20 cellular contexts compared by ENCODE assay signal in the genomic region with DNA sequence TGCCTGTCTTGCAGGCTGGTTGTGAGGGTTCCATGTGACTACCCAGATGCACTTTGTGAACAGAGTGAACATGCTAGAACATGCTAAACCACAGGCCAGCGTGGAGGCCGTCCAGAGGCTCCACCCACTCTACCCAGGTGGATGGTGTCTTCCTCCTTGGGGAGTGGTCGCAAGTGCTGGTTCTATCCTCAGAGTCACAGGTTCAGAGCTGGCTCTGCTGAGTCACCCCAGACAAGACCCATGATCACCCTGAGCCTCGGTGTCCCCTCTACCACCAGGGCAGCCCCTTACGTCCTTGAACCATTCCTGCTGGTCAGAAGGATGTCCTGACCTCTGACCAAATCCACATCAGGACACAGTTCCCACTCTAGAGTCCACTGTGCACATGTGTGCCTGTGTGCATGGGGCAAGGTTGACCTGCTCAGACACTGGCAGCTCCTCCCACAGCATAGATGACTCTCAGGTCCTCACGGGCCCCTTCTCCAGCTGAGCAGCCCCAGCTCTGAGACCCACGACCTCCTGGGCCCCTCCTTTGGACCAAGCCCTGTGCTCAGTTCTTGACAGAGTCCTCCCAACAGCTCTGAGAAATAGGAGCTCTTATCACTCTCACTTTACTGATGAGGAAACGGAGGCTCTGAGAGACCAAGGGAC.
"Had no signal": no experiment of that assay in that cellular context is flagged by ENCODE, and none has a peak within 500 bp of the region (broad histone marks: within the 10 kb centered on the region; RNA-seq: fewer than 3 reads in every experiment).

No MANE protein-coding gene starts in this region.

- H3K27me3 ChIP-seq: adrenal gland, cardiac muscle cell, gastrocnemius medialis, ovary, right lobe of liver had no signal

- H3K27ac Mint-ChIP-seq: activated naive CD4-positive, alpha-beta T cell treated with anti-CD3 and anti-CD28 coated beads, Interleukin-2, amount 50 U/mL, for 72 hours; activated T-cell treated with anti-CD3 and anti-CD28 coated beads, Interleukin-2, amount 50 U/mL, for 72 hours; stimulated activated effector memory CD8-positive, alpha-beta T cell treated with anti-CD3 and anti-CD28 coated beads, Interleukin-12 subunit alpha, Interleukin-12 subunit beta, amount 100 ng/mL, for 72 hours had no signal

- H3K36me3 Mint-ChIP-seq: activated naive CD4-positive, alpha-beta T cell treated with anti-CD3 and anti-CD28 coated beads, Interleukin-2, amount 50 U/mL, for 72 hours; naive thymus-derived CD8-positive, alpha-beta T cell; stimulated activated effector memory CD8-positive, alpha-beta T cell treated with anti-CD3 and anti-CD28 coated beads, Interleukin-12 subunit alpha, Interleukin-12 subunit beta, amount 100 ng/mL, for 72 hours had no signal

- DNase-seq: activated CD4-positive, alpha-beta T cell treated with anti-CD3 and anti-CD28 coated beads, Interleukin-2, amount 50 U/mL, for 1 hour; activated gamma-delta T cell; activated T-cell treated with anti-CD3 and anti-CD28 coated beads, Interleukin-2, amount 50 U/mL, for 72 hours; gastrocnemius medialis; heart left ventricle; kidney glomerular epithelial cell; left ventricle myocardium superior; mesenchymal stem cell; naive thymus-derived CD8-positive, alpha-beta T cell; ovary; right lobe of liver; small intestine; stimulated activated CD4-positive, alpha-beta T cell treated with anti-CD3 and anti-CD28 coated beads, Interleukin-4, amount 100 ng/mL, for 24 hours; T-helper 1 cell; T1000 had no signal

- H3K9me3 Mint-ChIP-seq: activated naive CD4-positive, alpha-beta T cell treated with anti-CD3 and anti-CD28 coated beads, Interleukin-2, amount 50 U/mL, for 72 hours; activated T-cell treated with anti-CD3 and anti-CD28 coated beads, Interleukin-2, amount 50 U/mL, for 72 hours; naive thymus-derived CD8-positive, alpha-beta T cell; stimulated activated effector memory CD8-positive, alpha-beta T cell treated with anti-CD3 and anti-CD28 coated beads, Interleukin-12 subunit alpha, Interleukin-12 subunit beta, amount 100 ng/mL, for 72 hours had no signal

- H3K27ac ChIP-seq: adrenal gland, cardiac muscle cell, gastrocnemius medialis, heart left ventricle, ovary, right lobe of liver, thoracic aorta had no signal

- H3K36me3 ChIP-seq: adrenal gland, cardiac muscle cell, gastrocnemius medialis, heart left ventricle, ovary, right lobe of liver, thoracic aorta had no signal

- H3K4me1 Mint-ChIP-seq: naive thymus-derived CD8-positive, alpha-beta T cell; stimulated activated effector memory CD8-positive, alpha-beta T cell treated with anti-CD3 and anti-CD28 coated beads, Interleukin-12 subunit alpha, Interleukin-12 subunit beta, amount 100 ng/mL, for 72 hours had no signal

- H3K9me3 ChIP-seq: adrenal gland, gastrocnemius medialis, heart left ventricle, ovary, right lobe of liver, thoracic aorta had no signal

- H3K4me1 ChIP-seq: adrenal gland, heart left ventricle, right lobe of liver had no signal

- H3K4me3 ChIP-seq: adrenal gland, cardiac muscle cell, gastrocnemius medialis, heart left ventricle, ovary, right lobe of liver, thoracic aorta had no signal

- H3K4me3 Mint-ChIP-seq: activated T-cell treated with anti-CD3 and anti-CD28 coated beads, Interleukin-2, amount 50 U/mL, for 72 hours; naive thymus-derived CD8-positive, alpha-beta T cell; stimulated activated effector memory CD8-positive, alpha-beta T cell treated with anti-CD3 and anti-CD28 coated beads, Interleukin-12 subunit alpha, Interleukin-12 subunit beta, amount 100 ng/mL, for 72 hours had no signal

- ATAC-seq: activated naive CD4-positive, alpha-beta T cell treated with anti-CD3 and anti-CD28 coated beads, Interleukin-2, amount 50 U/mL, for 72 hours; activated T-cell treated with anti-CD3 and anti-CD28 coated beads, Interleukin-2, amount 50 U/mL, for 72 hours; gastrocnemius medialis; heart left ventricle; left ventricle myocardium superior; naive thymus-derived CD8-positive, alpha-beta T cell; right lobe of liver; stimulated activated effector memory CD8-positive, alpha-beta T cell treated with anti-CD3 and anti-CD28 coated beads, Interleukin-12 subunit alpha, Interleukin-12 subunit beta, amount 100 ng/mL, for 72 hours had no signal
